In genomic region chr10:131006458-131007256, GRCh38 we compare ENCODE assay signal across 2 cellular contexts.
TF ChIP-seq lines count a peak whose summit lies in the region.

No MANE protein-coding gene starts in this region.

TF ChIP-seq in H1, 55 proteins besides CTCF, POLR2A, EP300 and RAD21:
- TF ChIP-seq BCL11A (IDR thresholded peaks at IDR 0.05; ENCODE audit: low read depth in 2 of 2, low read length in 2 of 2) (no peak), CHD1 (IDR thresholded peaks at IDR 0.05; ENCODE audit: low read depth, low read length) (no peak), SIN3A (conservative IDR thresholded peaks at IDR 0.05 in 1 of 2, IDR thresholded peaks at IDR 0.05 in 1 of 2; ENCODE audit: low read depth in 1 of 2, low read length in 2 of 2) (no peak), HDAC6 (IDR thresholded peaks at IDR 0.05; ENCODE audit: low read depth, low read length) (no peak), SP1 (IDR thresholded peaks at IDR 0.05; ENCODE audit: low read depth, low read length) (no peak), ASH2L (IDR thresholded peaks at IDR 0.05; ENCODE audit: low read length) (no peak), MAFK (IDR thresholded peaks at IDR 0.05; ENCODE audit: low read depth, low read length) (no peak), RBBP5 (IDR thresholded peaks at IDR 0.05; ENCODE audit: borderline replicate concordance, low read depth, low read length) (no peak), BRCA1 (IDR thresholded peaks at IDR 0.05; ENCODE audit: low read depth, low read length) (no peak), USF2 (IDR thresholded peaks at IDR 0.05; ENCODE audit: low read length) (no peak), SIX5 (IDR thresholded peaks at IDR 0.05; ENCODE audit: low read depth, low read length) (no peak), PHF8 (conservative IDR thresholded peaks at IDR 0.05; ENCODE audit: low read depth, low read length) (no peak), HDAC2 (IDR thresholded peaks at IDR 0.05; ENCODE audit: borderline replicate concordance in 1 of 2, low read depth in 2 of 2, low read length in 2 of 2) (no peak), SP4 (IDR thresholded peaks at IDR 0.05; ENCODE audit: low read length) (no peak), GABPA (IDR thresholded peaks at IDR 0.05; ENCODE audit: borderline replicate concordance, insufficient read depth, low read length) (no peak), JUN (IDR thresholded peaks at IDR 0.05; ENCODE audit: low read depth, low read length) (no peak), CTBP2 (IDR thresholded peaks at IDR 0.05; ENCODE audit: borderline replicate concordance, insufficient read depth, insufficient read length, low read length) (no peak), TEAD4 (IDR thresholded peaks at IDR 0.05; ENCODE audit: low read depth, low read length) (no peak), KDM4A (IDR thresholded peaks at IDR 0.05; ENCODE audit: low read depth, low read length, severe bottlenecking) (no peak)
TF ChIP-seq in H1: peak in this region for 0.

TF ChIP-seq in HepG2, 621 proteins besides CTCF, POLR2A, EP300 and RAD21:
- 0 out of 2 replicates have a peak, but pooled peaks have one; percentile 28 for TF ChIP-seq CREB1 (IDR thresholded peaks at IDR 0.05)
- no peak for TF ChIP-seq CREB1 (CRISPR knock-in tag; IDR thresholded peaks at IDR 0.05)
- no peak for TF ChIP-seq NFYB (CRISPR knock-in tag; IDR thresholded peaks at IDR 0.05)
- TF ChIP-seq SIX4 (CRISPR knock-in tag; IDR thresholded peaks at IDR 0.05): no peak
- TF ChIP-seq ELK4 (CRISPR knock-in tag; IDR thresholded peaks at IDR 0.05; ENCODE audit: borderline replicate concordance): no peak
- TF ChIP-seq ZNF569 (CRISPR knock-in tag; IDR thresholded peaks at IDR 0.05; ENCODE audit: borderline replicate concordance): no peak
- no peak for TF ChIP-seq HOXA7 (CRISPR knock-in tag; IDR thresholded peaks at IDR 0.05)
- no peak for TF ChIP-seq JUND (CRISPR knock-in tag; IDR thresholded peaks at IDR 0.05)
- TF ChIP-seq TARDBP (CRISPR knock-in tag; IDR thresholded peaks at IDR 0.05): no peak
- TF ChIP-seq ATF7 (IDR thresholded peaks at IDR 0.05): peak; percentile 48
- TF ChIP-seq ATF7 (CRISPR knock-in tag; IDR thresholded peaks at IDR 0.05): no peak
TF ChIP-seq in HepG2: peak in this region for 2.
